35 cellular contexts compared by ENCODE assay signal in the genomic region with DNA sequence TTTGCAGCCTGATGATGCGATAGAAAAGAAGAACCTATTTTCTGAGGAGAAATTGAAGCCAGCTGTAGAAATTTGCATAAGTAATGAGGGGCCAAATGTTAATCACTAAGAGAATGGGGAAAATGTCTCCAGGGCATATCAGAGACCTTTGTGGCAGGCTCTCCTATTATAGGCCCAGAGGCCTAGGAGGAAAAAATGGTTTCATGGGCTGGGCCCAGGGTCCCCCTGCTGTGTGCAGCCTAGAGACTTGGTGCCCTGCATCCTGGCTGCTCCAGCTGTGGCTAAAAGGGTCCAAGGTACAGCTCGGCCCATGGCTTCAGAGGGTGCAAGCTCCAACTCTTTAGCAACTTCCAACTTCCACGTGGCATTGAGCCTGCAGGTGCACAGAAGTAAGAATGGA.
"Had no signal": no experiment of that assay in that cellular context is flagged by ENCODE, and none has a peak within 500 bp of the region (broad histone marks: within the 10 kb centered on the region; RNA-seq: fewer than 3 reads in every experiment).

No MANE protein-coding gene starts in this region.

- DNase-seq: Kasumi-1, MG63, MM.1S, MV-4-11, NCI-H1048, NCI-H1092, NCI-H1092 treated with DMSO at 0.1 percent for 48 hours, NCI-H1105, NCI-H1105 treated with DMSO at 0.1 percent for 48 hours, NCI-H1417, NCI-H1417 treated with DMSO at 0.1 percent for 48 hours, NCI-H1436, NCI-H1436 treated with DMSO at 0.1 percent for 48 hours, NCI-H146, NCI-H1694, NCI-H1694 treated with DMSO at 0.1 percent for 48 hours, NCI-H187, NCI-H187 treated with DMSO at 0.1 percent for 48 hours, NCI-H1930, NCI-H2029, NCI-H2029 treated with DMSO at 0.1 percent for 48 hours, NCI-H2081, NCI-H2081 treated with DMSO at 0.1 percent for 48 hours, NCI-H2107, NCI-H2171, NCI-H2171 treated with DMSO at 0.1 percent for 48 hours, NCI-H2227 treated with DMSO at 0.1 percent for 48 hours, NCI-H226, NCI-H345, NCI-H446, NCI-H446 treated with DMSO at 0.1 percent for 48 hours, NCI-H510A, NCI-H510A treated with DMSO at 0.1 percent for 48 hours, NCI-H524, NCI-H524 treated with DMSO at 0.1 percent for 48 hours had no signal

- H3K4me3 ChIP-seq: MG63 had no signal

- H3K27me3 ChIP-seq: MG63 had no signal

- H3K36me3 ChIP-seq: MG63 had no signal
